ENCODE assay signal across 8 cellular contexts in genomic region chr11:86292912-86293606, GRCh38.
DNase-seq lines count a peak whose midpoint lies in the region; ATAC-seq lines count a peak whose summit lies in the region.

No MANE protein-coding gene starts in this region.

- peak; percentile 76 for ATAC-seq in HG02852 (IDR thresholded peaks at IDR 0.05; ENCODE audit: unreplicated experiment)
- ATAC-seq in stimulated activated memory B cell treated with anti-CD40 and anti-IgM and Interleukin-4, amounts not matched to agents 10 μg/mL and 1 μg/mL and 100 μg/mL, for 72 hours, result peak; percentile 83

- no peaks in the 10 kb centered on the region for H3K27me3 Mint-ChIP-seq in stimulated activated memory B cell treated with anti-CD40 and anti-IgM and Interleukin-4, amounts not matched to agents 10 μg/mL and 1 μg/mL and 100 μg/mL, for 72 hours

- H3K9me3 Mint-ChIP-seq in stimulated activated memory B cell treated with anti-CD40 and anti-IgM and Interleukin-4, amounts not matched to agents 10 μg/mL and 1 μg/mL and 100 μg/mL, for 72 hours, result no peaks in the 10 kb centered on the region

- H3K4me1 Mint-ChIP-seq in stimulated activated memory B cell treated with anti-CD40 and anti-IgM and Interleukin-4, amounts not matched to agents 10 μg/mL and 1 μg/mL and 100 μg/mL, for 72 hours, result peaks cover 31% of the 10 kb centered on the region

- DNase-seq in activated T-cell treated with anti-CD3 and anti-CD28 coated beads for 48 hours (ENCODE audit: low read depth), result peak; percentile 44
- no peak for DNase-seq in activated T-cell treated with anti-CD3 and anti-CD28 coated beads for 4 hours
- DNase-seq in T-helper 22 cell (ENCODE audit: low read depth), result peak; percentile 17
- DNase-seq in NOMO-1 treated with DMSO at 0.1 percent for 48 hours (lab: John Stamatoyannopoulos, UW; ENCODE audit: unreplicated experiment), result no peak
- DNase-seq in medulla oblongata (ENCODE audit: extremely low spot score), result no peak
- no peak for DNase-seq in NOMO-1 treated with dmso at 0.1 percent for 144 hours (lab: John Stamatoyannopoulos, UW; ENCODE audit: unreplicated experiment)

- no peak overlapping the region for H3K4me3 Mint-ChIP-seq in stimulated activated memory B cell treated with anti-CD40 and anti-IgM and Interleukin-4, amounts not matched to agents 10 μg/mL and 1 μg/mL and 100 μg/mL, for 72 hours

- H3K36me3 Mint-ChIP-seq in stimulated activated memory B cell treated with anti-CD40 and anti-IgM and Interleukin-4, amounts not matched to agents 10 μg/mL and 1 μg/mL and 100 μg/mL, for 72 hours, result no peaks in the 10 kb centered on the region

- peak overlapping the region; percentile 48 for H3K27ac Mint-ChIP-seq in stimulated activated memory B cell treated with anti-CD40 and anti-IgM and Interleukin-4, amounts not matched to agents 10 μg/mL and 1 μg/mL and 100 μg/mL, for 72 hours

Comparison
In these comparisons a context has a peak if more than half of its experiments do, and no peak if none do; other contexts are left out.
1. DNase-seq: peak in activated T-cell treated with anti-CD3 and anti-CD28 coated beads for 48 hours (single experiment) and T-helper 22 cell (single experiment); none in activated T-cell treated with anti-CD3 and anti-CD28 coated beads for 4 hours (single experiment), NOMO-1 treated with DMSO at 0.1 percent for 48 hours (single experiment), medulla oblongata (single experiment) and NOMO-1 treated with dmso at 0.1 percent for 144 hours (single experiment).